8 cellular contexts compared by ENCODE assay signal in the genomic region with DNA sequence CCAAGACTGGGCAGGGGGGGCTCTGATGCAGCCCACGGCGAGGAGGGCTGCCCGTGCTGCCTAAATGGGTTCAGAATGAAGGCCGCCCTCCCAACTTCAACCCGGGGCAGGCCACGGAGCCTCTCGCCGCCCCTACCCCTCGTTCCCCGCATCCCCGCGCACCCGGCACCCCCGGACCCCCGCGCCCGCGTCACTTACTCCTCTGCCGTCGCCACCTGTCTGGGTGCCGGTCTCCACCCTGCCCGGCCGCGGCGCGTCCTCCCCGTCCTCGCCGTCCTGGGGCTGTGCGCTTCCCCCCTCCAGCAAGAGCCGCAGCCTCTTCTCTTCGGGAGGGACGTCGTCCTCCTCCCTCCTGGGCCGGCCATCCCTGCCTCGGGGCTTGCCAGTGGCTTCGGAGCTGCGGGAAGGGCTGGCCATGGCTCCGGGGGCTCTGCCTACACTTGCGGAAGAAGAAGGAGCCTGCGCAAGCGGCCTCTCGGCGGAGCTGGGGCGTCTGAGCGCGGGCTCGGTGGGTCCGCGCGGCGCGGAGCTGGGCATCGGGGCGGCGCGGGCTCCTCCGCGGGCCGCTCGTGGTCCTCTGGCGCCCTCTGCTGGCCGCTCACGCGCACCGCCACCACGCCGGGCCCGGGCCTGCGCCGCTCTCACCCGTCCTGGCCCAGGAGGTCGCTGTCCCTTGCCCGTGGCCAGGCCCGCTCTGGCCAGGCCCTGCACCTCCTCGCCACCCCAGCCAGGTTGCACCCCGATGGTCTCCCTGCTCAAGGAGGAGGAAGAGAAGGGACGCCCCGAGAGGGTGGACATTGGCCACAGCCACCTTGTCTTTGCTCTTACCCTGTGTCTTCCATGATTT. TPM values are rescaled to one million over a fixed set of nuclear protein-coding genes. Genes with fewer than 3 reads are reported as not detected.
A peak's percentile ranks its signal among the peaks of the same experiment; 100 is the strongest.
DNase-seq lines count a peak whose midpoint lies in the region; ATAC-seq and TF ChIP-seq lines count a peak whose summit lies in the region.
"Not testable (repeated sequence)": the region's sequence is repeated elsewhere in the genome, so short reads cannot be mapped to it uniquely, and the experiment has no call there.

No MANE protein-coding gene starts in this region.

- TF ChIP-seq CTCF in KMS-11 (conservative IDR thresholded peaks at IDR 0.05; ENCODE audit: low read depth, low read length): peak; percentile 23; the same call in 1 of the 2 replicates
- peak; percentile 66 to 92 for TF ChIP-seq CTCF in left lung (IDR thresholded peaks at IDR 0.05)
- peak in 8 of 11 experiments; percentile 14 to 83 (median 82) for TF ChIP-seq CTCF in spleen (IDR thresholded peaks at IDR 0.05 in 8 of 11, conservative IDR thresholded peaks at IDR 0.05 in 3 of 11)

- peak; percentile 52 for DNase-seq in SK-MEL-5 (ENCODE audit: low read depth, low spot score)
- peak; percentile 64 for DNase-seq in activated T-cell treated with anti-CD3 and anti-CD28 coated beads, Interleukin-2, amount 50 U/mL, for 4 hours
- peak; percentile 68 to 77 (median 73) for DNase-seq in effector memory CD8-positive, alpha-beta T cell
- DNase-seq in left lung: peak; percentile 70 to 97
- peak; percentile 94 for DNase-seq in spleen

- TF ChIP-seq POLR2A in spleen (IDR thresholded peaks at IDR 0.05): not testable (repeated sequence)

- not testable (repeated sequence) for H3K27ac ChIP-seq in KMS-11; left lung; urinary bladder (ENCODE audit: low read depth)
- peak overlapping the region in 2 of 8 donors; percentile 61 to 81 for H3K27ac ChIP-seq in spleen

- not testable (repeated sequence) for H3K9me3 ChIP-seq in left lung, spleen

- peaks cover 21% of the 10 kb centered on the region for H3K27me3 Mint-ChIP-seq in activated T-cell treated with anti-CD3 and anti-CD28 coated beads, Interleukin-2, amount 50 U/mL, for 4 hours (ENCODE audit: low read depth)
- H3K27me3 Mint-ChIP-seq in effector memory CD8-positive, alpha-beta T cell: peaks cover 16 to 60% of the 10 kb centered on the region in 2 donors

- 1 to 8% (median 3%) methylated on average over 7 to 79 of the region's 79 CpGs for WGBS in spleen, 5 donors
- WGBS in urinary bladder: 4% methylated on average over 67 of the region's 79 CpGs

- not testable (repeated sequence) for H3K27ac Mint-ChIP-seq in effector memory CD8-positive, alpha-beta T cell

- ATAC-seq in activated T-cell treated with anti-CD3 and anti-CD28 coated beads, Interleukin-2, amount 50 U/mL, for 4 hours: peak; percentile 100
- peak; percentile 97 for ATAC-seq in effector memory CD8-positive, alpha-beta T cell (replicated peaks)
- ATAC-seq in left lung: peak; percentile 98

- intact Hi-C loops in left lung (cut with DNase I); spleen (cut with DNase I; ENCODE audit: low total_unique reads): not testable (repeated sequence)

- not testable (repeated sequence) for H4K20me1 ChIP-seq in KMS-11 (ENCODE audit: insufficient read depth)

- in situ Hi-C loops in SK-MEL-5 (cut with HindIII; ENCODE audit: low pct_unique_long_range_greater_than_20kb, low sequenced_read_pairs): not testable (repeated sequence)

- not testable (repeated sequence) for H3K79me2 ChIP-seq in KMS-11 (ENCODE audit: insufficient read depth, low read depth)

- peak overlapping the region; percentile 60 for H3K4me3 Mint-ChIP-seq in activated T-cell treated with anti-CD3 and anti-CD28 coated beads, Interleukin-2, amount 50 U/mL, for 4 hours
- peak overlapping the region; percentile 51 to 62 for H3K4me3 Mint-ChIP-seq in effector memory CD8-positive, alpha-beta T cell

- H3K9ac ChIP-seq in KMS-11: not testable (repeated sequence)

- H3K4me1 Mint-ChIP-seq in activated T-cell treated with anti-CD3 and anti-CD28 coated beads, Interleukin-2, amount 50 U/mL, for 4 hours (ENCODE audit: low read depth); effector memory CD8-positive, alpha-beta T cell (ENCODE audit: low read depth in 2 of 2): not testable (repeated sequence)

- H3K36me3 Mint-ChIP-seq in activated T-cell treated with anti-CD3 and anti-CD28 coated beads, Interleukin-2, amount 50 U/mL, for 4 hours (ENCODE audit: insufficient read depth); effector memory CD8-positive, alpha-beta T cell (ENCODE audit: insufficient read depth): not testable (repeated sequence)

- H3K4me2 ChIP-seq in KMS-11: not testable (repeated sequence)

- H3K9me3 Mint-ChIP-seq in activated T-cell treated with anti-CD3 and anti-CD28 coated beads, Interleukin-2, amount 50 U/mL, for 4 hours; effector memory CD8-positive, alpha-beta T cell: not testable (repeated sequence)

- H3K4me3 ChIP-seq in GM08714 (ENCODE audit: low read length) (peak overlapping the region; percentile 54; the same call in 1 of the 2 replicates), left lung (peak overlapping the region in 1 of 2 donors; percentile 47), spleen (peak overlapping the region in 7 of 8 donors; percentile 16 to 64 (median 35)), urinary bladder (ENCODE audit: low read depth, low read length) (peak overlapping the region; percentile 43)
- H3K4me3 ChIP-seq in KMS-11 (IDR thresholded peaks at IDR 0.05; ENCODE audit: insufficient read depth, low read depth, low read length): not testable (repeated sequence)

- H3K4me1 ChIP-seq in KMS-11 (ENCODE audit: low read depth, poor library complexity, severe bottlenecking); left lung; spleen; urinary bladder (ENCODE audit: insufficient read depth): not testable (repeated sequence)

- not testable (repeated sequence) for H3K27me3 ChIP-seq in KMS-11 (ENCODE audit: insufficient read depth, low read depth)
- peaks cover 0 to 10% of the 10 kb centered on the region in 2 donors for H3K27me3 ChIP-seq in left lung
- peaks cover 0 to 26% (median 0%) of the 10 kb centered on the region in 7 donors for H3K27me3 ChIP-seq in spleen (replicated peaks in 1 of 7)

- peak overlapping the region; percentile 52; the same call in 1 of the 2 replicates for H2AFZ ChIP-seq in KMS-11 (ENCODE audit: low read depth)

- H3K36me3 ChIP-seq in KMS-11 (ENCODE audit: insufficient read depth); left lung; spleen; urinary bladder (ENCODE audit: insufficient read depth): not testable (repeated sequence)

RNA-seq across cellular contexts. Expression of gene CLEC6A, which starts 59.3 kb away (rescaled TPM):
- 0.29 TPM in 1 of 2 replicates, not detected in the other for total RNA-seq in SK-MEL-5 (2014; rRNA removed; shearing (Covaris generic))
- 0.13 TPM in 1 of 2 replicates, not detected in the other for polyA plus RNA-seq in SK-MEL-5 (2015; cell fraction: cytosol; rRNA removed)
- not detected in 2 replicates for polyA plus RNA-seq in SK-MEL-5 (2015; cell fraction: nucleus; rRNA removed)
- total RNA-seq in activated T-cell treated with anti-CD3 and anti-CD28 coated beads, Interleukin-2, amount 50 U/mL, for 4 hours: not detected
- under 1 TPM; 0.32 to 0.42 TPM for total RNA-seq in left lung
- total RNA-seq in spleen: under 1 TPM in 3 of 7 donors, not detected in 4; 0.20 to 0.77 (median 0.30) TPM
- under 1 TPM in 2 of 3 donors, not detected in 1; 0.05 to 0.06 TPM for polyA plus RNA-seq in spleen
- not detected for total RNA-seq in urinary bladder
- polyA plus RNA-seq in urinary bladder: not detected

Comparison
In these comparisons a context has a peak if more than half of its experiments do, and no peak if none do; other contexts are left out.
1. CTCF ChIP-seq: peak in every context shown above with its lines; median percentile 82 in spleen; 79 in left lung; 23 in KMS-11.